In genomic region chr4:186669159-186669720, GRCh38 we compare ENCODE assay signal across 9 cellular contexts. TPM values are rescaled to one million over a fixed set of nuclear protein-coding genes. Genes with fewer than 3 reads are reported as not detected.
A peak's percentile ranks its signal among the peaks of the same experiment; 100 is the strongest.
DNase-seq lines count a peak whose midpoint lies in the region; ATAC-seq and TF ChIP-seq lines count a peak whose summit lies in the region.
"Had no signal": no experiment of that assay in that cellular context is flagged by ENCODE, and none has a peak within 500 bp of the region (broad histone marks: within the 10 kb centered on the region; RNA-seq: fewer than 3 reads in every experiment).

No MANE protein-coding gene starts in this region.

- TF ChIP-seq POLR2A in thyroid gland (IDR thresholded peaks at IDR 0.05): no peak

- no peak overlapping the region for H2AFZ ChIP-seq in hepatocyte

- H3K9me3 ChIP-seq in ascending aorta (no peaks in the 10 kb centered on the region), hepatocyte (ENCODE audit: low read depth) (no peaks in the 10 kb centered on the region), thyroid gland (no peaks in the 10 kb centered on the region)
- no peaks in the 10 kb centered on the region for H3K9me3 ChIP-seq in CD8-positive, alpha-beta memory T cell (ENCODE audit: low read length)

- H3K27ac ChIP-seq in ascending aorta: no peak overlapping the region
- H3K27ac ChIP-seq in hepatocyte: no peak overlapping the region
- no peak overlapping the region for H3K27ac ChIP-seq in thyroid gland
- no peak overlapping the region for H3K27ac ChIP-seq in CD8-positive, alpha-beta memory T cell (ENCODE audit: low read depth, low read length)

- no peak overlapping the region for H3K4me3 Mint-ChIP-seq in CD8-positive, alpha-beta memory T cell
- H3K4me3 Mint-ChIP-seq: B cell had no signal

- H3K27me3 ChIP-seq in ascending aorta (no peaks in the 10 kb centered on the region), hepatocyte (no peaks in the 10 kb centered on the region), thyroid gland (no peaks in the 10 kb centered on the region)
- no peaks in the 10 kb centered on the region for H3K27me3 ChIP-seq in CD8-positive, alpha-beta memory T cell (ENCODE audit: insufficient read depth, low read length, poor library complexity, severe bottlenecking)

- WGBS in hepatocyte (ENCODE audit: low lambda C conversion rate, missing lambda C conversion rate): 53% methylated on average over 21 of the region's 21 CpGs
- 56% methylated on average over 21 of the region's 21 CpGs for WGBS in thyroid gland, 2 donors

- no peak for ATAC-seq in GM21737 (IDR thresholded peaks at IDR 0.05; ENCODE audit: unreplicated experiment)

- H3K79me2 ChIP-seq in hepatocyte: peaks cover 71% of the 10 kb centered on the region

- H4K20me1 ChIP-seq in hepatocyte (ENCODE audit: insufficient read depth, poor library complexity, severe bottlenecking): peaks cover 33% of the 10 kb centered on the region

- H3K36me3 Mint-ChIP-seq in CD8-positive, alpha-beta memory T cell: no peaks in the 10 kb centered on the region

- TF ChIP-seq CTCF in ascending aorta (IDR thresholded peaks at IDR 0.05) (peak in 2 of 3 experiments; percentile 52 to 80), hepatocyte (IDR thresholded peaks at IDR 0.05; ENCODE audit: poor library complexity) (peak; percentile 65), thyroid gland (IDR thresholded peaks at IDR 0.05) (peak in 5 of 6 experiments; percentile 32 to 62 (median 57))

- no peaks in the 10 kb centered on the region for H3K36me3 ChIP-seq in ascending aorta
- no peaks in the 10 kb centered on the region for H3K36me3 ChIP-seq in hepatocyte (replicated peaks; ENCODE audit: insufficient read depth, low read depth)
- no peaks in the 10 kb centered on the region for H3K36me3 ChIP-seq in thyroid gland
- no peaks in the 10 kb centered on the region for H3K36me3 ChIP-seq in CD8-positive, alpha-beta memory T cell (ENCODE audit: insufficient read depth, low read length)

- POLR2A ChIA-PET in CD8-positive, alpha-beta memory T cell (lab: Charles Lee): no interaction called here

- H3K9me2 ChIP-seq in hepatocyte (replicated peaks; ENCODE audit: insufficient read depth): no peaks in the 10 kb centered on the region

- DNase-seq in NCI-H1417 (lab: John Stamatoyannopoulos, UW) (peak in 2 of 3 experiments; percentile 51 to 71), NCI-H1417 treated with DMSO at 0.1 percent for 48 hours (lab: John Stamatoyannopoulos, UW) (no peak), ascending aorta (ENCODE audit: low spot score in 2 of 2) (no peak), hepatocyte (ENCODE audit: low spot score) (peak; percentile 58), thyroid gland (no peak), SIG-M5 treated with dmso at 0.1 percent for 504 hours (lab: John Stamatoyannopoulos, UW; ENCODE audit: unreplicated experiment) (no peak)
- no peak for DNase-seq in CD8-positive, alpha-beta memory T cell

- H3K27me3 Mint-ChIP-seq in CD8-positive, alpha-beta memory T cell: peaks cover 0 to 3% of the 10 kb centered on the region in 2 donors
- H3K27me3 Mint-ChIP-seq: B cell had no signal

- no peak overlapping the region for H3K27ac Mint-ChIP-seq in CD8-positive, alpha-beta memory T cell
- H3K27ac Mint-ChIP-seq: B cell had no signal

- H3K4me1 Mint-ChIP-seq in CD8-positive, alpha-beta memory T cell: no peaks in the 10 kb centered on the region
- H3K4me1 Mint-ChIP-seq: B cell had no signal

- no peak overlapping the region for H3K4me2 ChIP-seq in hepatocyte

- peaks cover 0 to 2% (median 0%) of the 10 kb centered on the region in 5 donors for H3K9me3 Mint-ChIP-seq in CD8-positive, alpha-beta memory T cell

- intact Hi-C loops in ascending aorta (cut with DNase I) (loop anchor here (1.0 to 10.0 kb wide), 2 partner anchors 54 to 266 kb away; partner anchors contain the start of gene FAT1), thyroid gland (cut with DNase I) (loop anchor here (5.0 kb wide), 1 partner anchor 48 kb away; no protein-coding TSS in a partner anchor)

- peaks cover 0 to 8% of the 10 kb centered on the region in 2 donors for H3K4me1 ChIP-seq in ascending aorta
- no peaks in the 10 kb centered on the region for H3K4me1 ChIP-seq in hepatocyte (ENCODE audit: insufficient read depth)
- peaks cover 0 to 4% of the 10 kb centered on the region in 2 donors for H3K4me1 ChIP-seq in thyroid gland
- no peaks in the 10 kb centered on the region for H3K4me1 ChIP-seq in CD8-positive, alpha-beta memory T cell (ENCODE audit: insufficient read depth, low read length)

- H3K4me3 ChIP-seq in ascending aorta (peak overlapping the region in 1 of 2 donors; percentile 50), hepatocyte (no peak overlapping the region), thyroid gland (replicated peaks in 1 of 3) (no peak overlapping the region)
- H3K4me3 ChIP-seq in CD8-positive, alpha-beta memory T cell (ENCODE audit: low read length): no peak overlapping the region

- CTCF ChIA-PET in CD8-positive, alpha-beta memory T cell (lab: Charles Lee): no interaction called here

RNA-seq across cellular contexts. Expression of gene FAT1, which starts 54.4 kb away (rescaled TPM):
- total RNA-seq in ascending aorta: 52.9 TPM
- 156 and 168 TPM in 2 replicates for total RNA-seq in hepatocyte
- polyA plus RNA-seq in hepatocyte: 33.9 and 35.3 TPM in 2 replicates
- 10 to 100 TPM; 73.1 to 95.6 (median 76.5) TPM for total RNA-seq in thyroid gland
- total RNA-seq in CD8-positive, alpha-beta memory T cell: not detected
- not detected for polyA plus RNA-seq in CD8-positive, alpha-beta memory T cell

Comparison
In these comparisons a context has a peak if more than half of its experiments do, and no peak if none do; other contexts are left out.
1. DNase-seq: peak in NCI-H1417 (2 of 3) and hepatocyte (single experiment); none in NCI-H1417 treated with DMSO at 0.1 percent for 48 hours (single experiment), ascending aorta (0 of 2), thyroid gland (0 of 2), SIG-M5 treated with dmso at 0.1 percent for 504 hours (single experiment) and CD8-positive, alpha-beta memory T cell (0 of 5).
2. RNA of gene FAT1, which starts 54.4 kb away (total RNA-seq): 156 to 168 TPM in hepatocyte, 73.1 to 95.6 TPM in thyroid gland and 52.9 TPM in ascending aorta (single experiment); not detected in CD8-positive, alpha-beta memory T cell; every median in the first group is over 10 times any median in the second.
3. Peak in every context shown above with its lines, with median percentiles within 50 percentile points of each other: CTCF ChIP-seq.